9 cellular contexts compared by ENCODE assay signal in the genomic region with DNA sequence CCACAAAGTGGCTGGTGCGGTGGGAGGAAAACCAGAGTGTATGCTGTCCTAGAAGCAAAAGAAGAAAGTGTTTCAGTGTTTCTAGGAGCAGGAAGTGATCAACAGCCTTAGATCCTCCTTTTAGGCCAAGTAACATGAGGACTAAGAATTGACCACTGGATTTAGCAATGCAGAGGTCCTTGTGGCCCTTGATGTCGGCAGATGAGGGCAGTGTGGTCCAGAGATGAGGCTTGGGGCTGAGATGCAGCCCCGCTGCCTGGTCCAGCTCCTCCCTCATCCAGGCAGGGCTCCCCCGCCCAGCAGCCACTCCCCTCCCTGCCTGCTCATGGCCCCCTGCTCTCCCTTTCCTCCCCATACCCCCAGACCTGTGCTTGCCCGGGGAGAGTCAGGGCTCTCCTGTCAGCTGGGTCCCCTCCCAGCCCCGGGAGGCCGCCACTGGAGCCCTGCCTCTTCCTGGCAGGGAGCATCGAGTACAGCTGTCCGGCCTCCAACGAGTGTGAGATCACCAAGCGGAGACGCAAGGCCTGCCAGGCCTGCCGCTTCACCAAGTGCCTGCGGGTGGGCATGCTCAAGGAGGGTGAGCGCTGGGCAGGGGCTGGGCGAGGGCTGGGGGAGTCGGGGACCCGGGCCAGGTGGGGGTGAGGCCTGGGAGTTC. TPM values are rescaled to one million over a fixed set of nuclear protein-coding genes. Genes with fewer than 3 reads are reported as not detected.
A peak's percentile ranks its signal among the peaks of the same experiment; 100 is the strongest.
DNase-seq lines count a peak whose midpoint lies in the region; ATAC-seq and TF ChIP-seq lines count a peak whose summit lies in the region.
"Had no signal": no experiment of that assay in that cellular context is flagged by ENCODE, and none has a peak within 500 bp of the region (broad histone marks: within the 10 kb centered on the region; RNA-seq: fewer than 3 reads in every experiment).

No MANE protein-coding gene starts in this region.

- H3K27ac ChIP-seq in lower lobe of right lung = peak overlapping the region; percentile 41
- peak overlapping the region; percentile 77 for H3K27ac ChIP-seq in temporal lobe (ENCODE audit: low read depth, low read length)

- H3K4me3 ChIP-seq in MG63 = peak overlapping the region; percentile 11
- no peak overlapping the region for H3K4me3 ChIP-seq in lower lobe of right lung

- H3K27me3 ChIP-seq in MG63 (no peaks in the 10 kb centered on the region), lower lobe of right lung (ENCODE audit: low read depth) (no peaks in the 10 kb centered on the region)

- H3K27ac Mint-ChIP-seq in central memory CD8-positive, alpha-beta T cell (ENCODE audit: low read depth) = peak overlapping the region; percentile 22
- H3K27ac Mint-ChIP-seq in mesothelial cell of epicardium = no peak overlapping the region

- H3K36me3 Mint-ChIP-seq in central memory CD8-positive, alpha-beta T cell (ENCODE audit: insufficient read depth) = peaks cover 33% of the 10 kb centered on the region
- H3K36me3 Mint-ChIP-seq in mesothelial cell of epicardium = peaks cover 3% of the 10 kb centered on the region

- H3K36me3 ChIP-seq in MG63 (peaks cover 28% of the 10 kb centered on the region), lower lobe of right lung (peaks cover 28% of the 10 kb centered on the region)

- H3K27me3 Mint-ChIP-seq in central memory CD8-positive, alpha-beta T cell = no peaks in the 10 kb centered on the region
- no peaks in the 10 kb centered on the region for H3K27me3 Mint-ChIP-seq in mesothelial cell of epicardium (ENCODE audit: low read depth)

- peaks cover 11% of the 10 kb centered on the region for H3K4me1 ChIP-seq in lower lobe of right lung

- DNase-seq in MG63 = peak; percentile 88
- DNase-seq in central memory CD8-positive, alpha-beta T cell (ENCODE audit: low spot score in 2 of 2) = no peak
- no peak for DNase-seq in lower lobe of right lung
- no peak for DNase-seq in NCI-H82 treated with DMSO at 0.1 percent for 48 hours (lab: John Stamatoyannopoulos, UW; ENCODE audit: unreplicated experiment)
- DNase-seq in mesothelial cell of epicardium (ENCODE audit: low spot score in 2 of 2, unreplicated experiment in 2 of 2) = no peak
- DNase-seq: GDM1, occipital lobe had no signal

- no peak for ATAC-seq in central memory CD8-positive, alpha-beta T cell (replicated peaks; ENCODE audit: extremely low read depth, poor library complexity, severe bottlenecking)
- ATAC-seq in lower lobe of right lung (no peak), GM19395 (IDR thresholded peaks at IDR 0.05; ENCODE audit: unreplicated experiment) (no peak)

- TF ChIP-seq CTCF in lower lobe of right lung (IDR thresholded peaks at IDR 0.05) = no peak
- TF ChIP-seq CTCF in mesothelial cell of epicardium (IDR thresholded peaks at IDR 0.05; ENCODE audit: unreplicated experiment) = no peak

- H3K4me1 Mint-ChIP-seq in central memory CD8-positive, alpha-beta T cell = peaks cover 34% of the 10 kb centered on the region
- peaks cover 14% of the 10 kb centered on the region for H3K4me1 Mint-ChIP-seq in mesothelial cell of epicardium

- intact Hi-C loops in lower lobe of right lung (cut with DNase I) = no loop called here

- H3K4me3 Mint-ChIP-seq in central memory CD8-positive, alpha-beta T cell = no peak overlapping the region
- H3K4me3 Mint-ChIP-seq in mesothelial cell of epicardium = no peak overlapping the region

- H3K9me3 Mint-ChIP-seq in central memory CD8-positive, alpha-beta T cell = no peaks in the 10 kb centered on the region
- H3K9me3 Mint-ChIP-seq in mesothelial cell of epicardium = no peaks in the 10 kb centered on the region

- H3K9me3 ChIP-seq in MG63 = no peaks in the 10 kb centered on the region
- H3K9me3 ChIP-seq in lower lobe of right lung = no peaks in the 10 kb centered on the region

RNA-seq across cellular contexts. Expression of gene TRMT112, which starts 3.7 kb away (rescaled TPM):
- total RNA-seq in MG63 (2014; rRNA removed; shearing (Covaris generic); ENCODE audit: low replicate concordance) = 356 and 508 TPM in 2 replicates
- total RNA-seq in lower lobe of right lung (178 TPM), temporal lobe (50.9 TPM), mesothelial cell of epicardium (178 to 201 TPM (median 184 TPM) in 3 replicates)

RNA-seq across cellular contexts. Expression of gene PRDX5, which starts 4.3 kb away (rescaled TPM):
- 291 and 333 TPM in 2 replicates for total RNA-seq in MG63 (2014; rRNA removed; shearing (Covaris generic); ENCODE audit: low replicate concordance)
- 203 TPM for total RNA-seq in lower lobe of right lung
- total RNA-seq in temporal lobe = 87.5 TPM
- 134 to 139 TPM (median 139 TPM) in 3 replicates for total RNA-seq in mesothelial cell of epicardium

RNA-seq across cellular contexts. Expression of gene ESRRA, which starts 8.3 kb away (rescaled TPM):
- total RNA-seq in MG63 (2014; rRNA removed; shearing (Covaris generic); ENCODE audit: low replicate concordance) = 52.0 and 79.2 TPM in 2 replicates
- total RNA-seq in lower lobe of right lung (47.9 TPM), temporal lobe (10.8 TPM), mesothelial cell of epicardium (23.2 to 26.6 TPM (median 26.4 TPM) in 3 replicates)

RNA-seq across cellular contexts. Expression of gene CATSPERZ, which starts 13.5 kb away (rescaled TPM):
- not detected in 2 replicates for total RNA-seq in MG63 (2014; rRNA removed; shearing (Covaris generic); ENCODE audit: low replicate concordance)
- total RNA-seq in lower lobe of right lung (not detected), temporal lobe (0.98 TPM), mesothelial cell of epicardium (0.47 TPM in 1 of 3 replicates, not detected in the others)

RNA-seq across cellular contexts. Expression of gene KCNK4, which starts 22.5 kb away (rescaled TPM):
- total RNA-seq in MG63 (2014; rRNA removed; shearing (Covaris generic); ENCODE audit: low replicate concordance) = not detected in 2 replicates
- total RNA-seq in lower lobe of right lung = not detected
- 1.5 TPM for total RNA-seq in temporal lobe
- total RNA-seq in mesothelial cell of epicardium = 0.22 to 0.58 TPM (median 0.27 TPM) in 3 replicates
